ENCODE assay signal across 8 cellular contexts in genomic region chr3:194871143-194871863, GRCh38.
DNase-seq lines count a peak whose midpoint lies in the region; ATAC-seq and TF ChIP-seq lines count a peak whose summit lies in the region.

No MANE protein-coding gene starts in this region.

- TF ChIP-seq CTCF in AG10803 (conservative IDR thresholded peaks at IDR 0.05; ENCODE audit: low read length) (no peak), GM23338 (conservative IDR thresholded peaks at IDR 0.05; ENCODE audit: low read depth in 2 of 2) (no peak), mucosa of descending colon (IDR thresholded peaks at IDR 0.05) (no peak)

- ATAC-seq in GM23338 (peak; percentile 76), mucosa of descending colon (peak; percentile 82), GM18502 (IDR thresholded peaks at IDR 0.05; ENCODE audit: poor library complexity, unreplicated experiment) (no peak)

- H3K79me2 ChIP-seq in GM23338 (replicated peaks; ENCODE audit: insufficient read depth), result no peaks in the 10 kb centered on the region

- no peaks in the 10 kb centered on the region for H3K27me3 ChIP-seq in GM23338 (ENCODE audit: insufficient read depth)

- no peak overlapping the region for H3K4me3 Mint-ChIP-seq in GM23338
- peak overlapping the region; percentile 47 for H3K4me3 Mint-ChIP-seq in dendritic cell treated with granulocyte-macrophage colony-stimulating factor and Interleukin-4, amounts not matched to agents 40 ng/mL and 50 ng/mL, for 4 days

- peaks cover 18% of the 10 kb centered on the region for H3K4me1 ChIP-seq in GM23338 (ENCODE audit: insufficient read depth)
- H3K4me1 ChIP-seq in mucosa of descending colon (ENCODE audit: low read depth), result peaks cover 59% of the 10 kb centered on the region

- H3K4me3 ChIP-seq in AG10803 (ENCODE audit: low read length) (no peak overlapping the region), GM23338 (no peak overlapping the region), mucosa of descending colon (no peak overlapping the region)

- no peak overlapping the region for H3K4me2 ChIP-seq in GM23338

- no peak overlapping the region for H2AFZ ChIP-seq in GM23338

- intact Hi-C loops in dendritic cell treated with granulocyte-macrophage colony-stimulating factor and Interleukin-4, amounts not matched to agents 40 ng/mL and 50 ng/mL, for 4 days (cut with micrococcal nuclease), result no loop called here
- intact Hi-C loops in mucosa of descending colon (cut with DNase I, micrococcal nuclease), result no loop called here

- no peaks in the 10 kb centered on the region for H3K9me3 ChIP-seq in mucosa of descending colon

- 0 out of 2 replicates have a peak, but pooled peaks cover 4% of the 10 kb centered on the region for H3K9me2 ChIP-seq in GM23338 (ENCODE audit: insufficient read depth)

- peaks cover 24% of the 10 kb centered on the region for H3K4me1 Mint-ChIP-seq in GM23338
- H3K4me1 Mint-ChIP-seq in dendritic cell treated with granulocyte-macrophage colony-stimulating factor and Interleukin-4, amounts not matched to agents 40 ng/mL and 50 ng/mL, for 4 days (ENCODE audit: low read depth), result peaks cover 62% of the 10 kb centered on the region

- H3K36me3 ChIP-seq in GM23338 (ENCODE audit: insufficient read depth), result no peaks in the 10 kb centered on the region
- no peaks in the 10 kb centered on the region for H3K36me3 ChIP-seq in mucosa of descending colon (ENCODE audit: low read depth)

- no peaks in the 10 kb centered on the region for H3F3A ChIP-seq in GM23338 (replicated peaks; ENCODE audit: low read depth)

- no peaks in the 10 kb centered on the region for H4K20me1 ChIP-seq in GM23338 (replicated peaks; ENCODE audit: insufficient read depth)

- H3K27me3 Mint-ChIP-seq in GM23338 (ENCODE audit: insufficient read depth, low read depth, poor library complexity), result no peaks in the 10 kb centered on the region
- peaks cover 6% of the 10 kb centered on the region for H3K27me3 Mint-ChIP-seq in dendritic cell treated with granulocyte-macrophage colony-stimulating factor and Interleukin-4, amounts not matched to agents 40 ng/mL and 50 ng/mL, for 4 days

- H3K27ac ChIP-seq in GM23338 (ENCODE audit: low read depth), result no peak overlapping the region

- no peaks in the 10 kb centered on the region for H3K36me3 Mint-ChIP-seq in GM23338 (ENCODE audit: low read depth)
- H3K36me3 Mint-ChIP-seq in dendritic cell treated with granulocyte-macrophage colony-stimulating factor and Interleukin-4, amounts not matched to agents 40 ng/mL and 50 ng/mL, for 4 days (ENCODE audit: low read depth), result no peaks in the 10 kb centered on the region

- H3K27ac Mint-ChIP-seq in GM23338, result no peak overlapping the region
- peak overlapping the region; percentile 92 for H3K27ac Mint-ChIP-seq in dendritic cell treated with granulocyte-macrophage colony-stimulating factor and Interleukin-4, amounts not matched to agents 40 ng/mL and 50 ng/mL, for 4 days

- DNase-seq in AG10803 (ENCODE audit: low read depth), result peak; percentile 82
- peak; percentile 10 for DNase-seq in GM23338 (ENCODE audit: low spot score)
- peak; percentile 50 to 91 for DNase-seq in NCI-H446 (lab: John Stamatoyannopoulos, UW)
- DNase-seq in mucosa of descending colon, result peak; percentile 84 to 91 (median 87)
- DNase-seq in Ammon's horn (ENCODE audit: low spot score), result no peak
- no peak for DNase-seq in hypothalamus (lab: John Stamatoyannopoulos, UW)

- no peaks in the 10 kb centered on the region; the same call in 2 of the 3 replicates for H3K9me3 Mint-ChIP-seq in GM23338
- H3K9me3 Mint-ChIP-seq in dendritic cell treated with granulocyte-macrophage colony-stimulating factor and Interleukin-4, amounts not matched to agents 40 ng/mL and 50 ng/mL, for 4 days, result no peaks in the 10 kb centered on the region

TF ChIP-seq in GM23338, 12 proteins besides CTCF, POLR2A, EP300 and RAD21 (continues in another document):
- TF ChIP-seq CREB1 (CRISPR knock-in tag; IDR thresholded peaks at IDR 0.05; ENCODE audit: low read depth), result no peak
- TF ChIP-seq ETS1 (IDR thresholded peaks at IDR 0.05), result no peak
- no peak for TF ChIP-seq POLR2AphosphoS5 (IDR thresholded peaks at IDR 0.05; ENCODE audit: low read depth)
- TF ChIP-seq STAT1 (IDR thresholded peaks at IDR 0.05; ENCODE audit: unreplicated experiment), result no peak
- no peak for TF ChIP-seq ZNF331 (CRISPR knock-in tag; IDR thresholded peaks at IDR 0.05; ENCODE audit: low read depth)
- no peak for TF ChIP-seq NANOG (IDR thresholded peaks at IDR 0.05; ENCODE audit: borderline replicate concordance)
- no peak for TF ChIP-seq EZH2 (IDR thresholded peaks at IDR 0.05; ENCODE audit: low read depth, unreplicated experiment)
- no peak for TF ChIP-seq EZH2phosphoT487 (IDR thresholded peaks at IDR 0.05; ENCODE audit: unreplicated experiment)
- no peak for TF ChIP-seq JUNB (IDR thresholded peaks at IDR 0.05; ENCODE audit: unreplicated experiment)
- TF ChIP-seq ZNF462 (CRISPR knock-in tag; IDR thresholded peaks at IDR 0.05), result no peak

Comparison
In these comparisons a context has a peak if more than half of its experiments do, and no peak if none do; other contexts are left out.
1. DNase-seq: peak in AG10803 (single experiment), GM23338 (single experiment), NCI-H446 (2 of 2) and mucosa of descending colon (3 of 3); none in Ammon's horn (single experiment) and hypothalamus (0 of 51).